ENCODE assay signal across 14 cellular contexts in the genomic region with DNA sequence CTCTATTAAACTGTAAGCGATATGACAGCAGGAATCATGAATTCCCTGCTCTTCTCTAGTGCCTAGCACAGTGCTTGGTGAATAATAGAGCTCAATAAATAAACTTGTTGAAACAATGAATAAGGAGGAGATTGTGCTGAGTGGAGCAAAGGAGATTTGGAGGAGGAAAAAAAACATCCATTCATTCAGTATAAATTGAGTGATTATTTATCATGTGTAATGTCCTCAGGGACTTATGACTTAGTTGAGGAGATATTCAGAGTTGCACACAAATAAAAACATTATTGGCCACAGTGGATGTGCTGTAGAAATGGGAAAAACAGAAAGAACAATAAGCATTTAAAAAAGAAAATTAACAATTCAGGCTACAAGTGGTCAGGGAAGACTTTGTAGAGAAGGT.
A peak's percentile ranks its signal among the peaks of the same experiment; 100 is the strongest.
DNase-seq lines count a peak whose midpoint lies in the region; ATAC-seq lines count a peak whose summit lies in the region.
"Had no signal": no experiment of that assay in that cellular context is flagged by ENCODE, and none has a peak within 500 bp of the region (broad histone marks: within the 10 kb centered on the region; RNA-seq: fewer than 3 reads in every experiment).

No MANE protein-coding gene starts in this region.

- no peaks in the 10 kb centered on the region for H4K20me1 ChIP-seq in GM23248 (ENCODE audit: insufficient read depth)

- WGBS in GM23248 (ENCODE audit: low coverage in 1 of 2, low lambda C conversion rate in 2 of 2, missing lambda C conversion rate in 2 of 2), 2 experiments: 95 to 96% methylated on average over 1 of the region's 1 CpG

- H3K9me3 ChIP-seq in GM23248 (ENCODE audit: low read depth): no peaks in the 10 kb centered on the region
- no peaks in the 10 kb centered on the region for H3K9me3 ChIP-seq in T-helper 17 cell (ENCODE audit: control insufficient read depth, low read length, poor library complexity, severe bottlenecking)
- H3K9me3 ChIP-seq: A549, Caco-2 had no signal

- no peak overlapping the region for H3K4me3 ChIP-seq in GM23248
- H3K4me3 ChIP-seq: A549 had no signal

- H3K9me2 ChIP-seq in GM23248 (ENCODE audit: insufficient read depth): no peaks in the 10 kb centered on the region

- no peak overlapping the region for H3K4me3 Mint-ChIP-seq in T-helper 17 cell
- H3K4me3 Mint-ChIP-seq: CD4-positive, alpha-beta memory T cell had no signal

- H2AFZ ChIP-seq in GM23248: no peak overlapping the region

- H3K9ac ChIP-seq in GM23248: no peak overlapping the region

- no peaks in the 10 kb centered on the region for H3K4me1 Mint-ChIP-seq in T-helper 17 cell
- H3K4me1 Mint-ChIP-seq: CD4-positive, alpha-beta memory T cell had no signal

- H3K4me1 ChIP-seq in GM23248 (ENCODE audit: insufficient read depth): no peaks in the 10 kb centered on the region
- H3K4me1 ChIP-seq: A549, Caco-2 had no signal

- H3K36me3 Mint-ChIP-seq in T-helper 17 cell (ENCODE audit: low read depth): no peaks in the 10 kb centered on the region
- H3K36me3 Mint-ChIP-seq: CD4-positive, alpha-beta memory T cell had no signal

- no peaks in the 10 kb centered on the region for H3K27me3 ChIP-seq in GM23248 (replicated peaks; ENCODE audit: insufficient read depth)

- H3K79me2 ChIP-seq in GM23248 (ENCODE audit: insufficient read depth): no peaks in the 10 kb centered on the region

- in situ Hi-C loops in GM23248 (cut with MboI): no loop called here

- DNase-seq in GM23248 (peak; percentile 16), epidermal melanocyte (ENCODE audit: insufficient read length, low spot score) (peak; percentile 18), foreskin melanocyte (peak; percentile 89), NCI-H1092 (lab: John Stamatoyannopoulos, UW) (no peak), T-helper 17 cell (no peak)
- DNase-seq: 8988T; CD4-positive, alpha-beta memory T cell; DMS153; DND-41; H7 had no signal

- H3K27ac ChIP-seq in GM23248: no peak overlapping the region
- H3K27ac ChIP-seq: A549 had no signal

- H3F3A ChIP-seq in GM23248 (ENCODE audit: insufficient read depth): no peaks in the 10 kb centered on the region

- H3K27ac Mint-ChIP-seq in T-helper 17 cell: no peak overlapping the region
- H3K27ac Mint-ChIP-seq: CD4-positive, alpha-beta memory T cell had no signal

- H3K4me2 ChIP-seq in GM23248 (ENCODE audit: unreplicated experiment): no peak overlapping the region
- H3K4me2 ChIP-seq: A549 had no signal

- H3K27me3 Mint-ChIP-seq in T-helper 17 cell: peaks cover 17% of the 10 kb centered on the region

- no peak for ATAC-seq in HG02678 (IDR thresholded peaks at IDR 0.05; ENCODE audit: unreplicated experiment)
- no peak for ATAC-seq in GM21381 (IDR thresholded peaks at IDR 0.05; ENCODE audit: unreplicated experiment)
- no peak for ATAC-seq in T-helper 17 cell

- no peaks in the 10 kb centered on the region for H3K36me3 ChIP-seq in GM23248 (ENCODE audit: low read depth)

Comparison
In these comparisons a context has a peak if more than half of its experiments do, and no peak if none do; other contexts are left out.
1. DNase-seq: peak in GM23248 (single experiment), epidermal melanocyte (single experiment) and foreskin melanocyte (single experiment); none in NCI-H1092 (single experiment) and T-helper 17 cell (0 of 3).